Comparison of ENCODE assay signal across 22 cellular contexts in the genomic region with DNA sequence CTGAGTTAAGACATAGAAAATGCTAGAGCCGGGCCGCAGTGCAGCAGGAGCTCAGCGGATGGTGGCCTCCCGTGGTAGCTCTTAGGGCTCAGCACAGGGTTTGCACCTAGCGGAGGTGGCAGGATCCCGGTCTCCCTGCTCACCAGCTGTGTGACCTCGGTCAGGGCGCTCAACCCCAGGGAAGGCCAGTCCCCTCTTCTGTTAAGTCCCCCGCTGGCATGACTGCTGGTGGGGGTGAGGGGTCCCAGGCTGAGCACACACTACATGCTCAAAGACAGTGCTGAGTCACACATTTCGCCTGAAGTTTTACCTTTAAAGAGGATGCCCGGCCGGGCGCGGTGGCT. TPM values are rescaled to one million over a fixed set of nuclear protein-coding genes. Genes with fewer than 3 reads are reported as not detected.
DNase-seq lines count a peak whose midpoint lies in the region; ATAC-seq and TF ChIP-seq lines count a peak whose summit lies in the region.
"Had no signal": no experiment of that assay in that cellular context is flagged by ENCODE, and none has a peak within 500 bp of the region (broad histone marks: within the 10 kb centered on the region; RNA-seq: fewer than 3 reads in every experiment).

No MANE protein-coding gene starts in this region.

- TF ChIP-seq CTCF in Panc1 (IDR thresholded peaks at IDR 0.05) (peak; percentile 64), epithelial cell of proximal tubule (conservative IDR thresholded peaks at IDR 0.05; ENCODE audit: low read depth, low read length) (peak; percentile 0), spleen (IDR thresholded peaks at IDR 0.05 in 8 of 11, conservative IDR thresholded peaks at IDR 0.05 in 3 of 11) (peak in 3 of 11 experiments; percentile 3 to 43 (median 12)), upper lobe of right lung (IDR thresholded peaks at IDR 0.05) (no peak)

- no peak for ATAC-seq in activated CD4-positive, alpha-beta T cell treated with anti-CD3 and anti-CD28 coated beads for 36 hours
- peak; percentile 28; the same call in 1 of the 2 replicates for ATAC-seq in Panc1
- no peak for ATAC-seq in upper lobe of right lung
- ATAC-seq in HG03565 (IDR thresholded peaks at IDR 0.05; ENCODE audit: unreplicated experiment) = no peak
- ATAC-seq: body of pancreas had no signal

- H3K27me3 ChIP-seq in Panc1 (ENCODE audit: control insufficient read depth, insufficient read depth, low read length) = peaks cover 3% of the 10 kb centered on the region
- no peaks in the 10 kb centered on the region for H3K27me3 ChIP-seq in spleen (replicated peaks in 1 of 7)
- H3K27me3 ChIP-seq in upper lobe of right lung = no peaks in the 10 kb centered on the region
- H3K27me3 ChIP-seq: body of pancreas, colonic mucosa, heart left ventricle, uterus had no signal

- H3K9me3 ChIP-seq in Panc1 (ENCODE audit: control insufficient read depth, insufficient read depth, low read depth, low read length) = no peaks in the 10 kb centered on the region
- no peaks in the 10 kb centered on the region for H3K9me3 ChIP-seq in spleen
- H3K9me3 ChIP-seq in upper lobe of right lung = no peaks in the 10 kb centered on the region
- H3K9me3 ChIP-seq: A549, body of pancreas, colonic mucosa, heart left ventricle, left ventricle myocardium inferior, mucosa of descending colon, uterus had no signal

- H3K4me1 ChIP-seq in Panc1 (ENCODE audit: control insufficient read depth, insufficient read depth, low read length) = no peaks in the 10 kb centered on the region
- peaks cover 0 to 52% (median 33%) of the 10 kb centered on the region in 6 donors for H3K4me1 ChIP-seq in spleen
- no peaks in the 10 kb centered on the region for H3K4me1 ChIP-seq in upper lobe of right lung
- H3K4me1 ChIP-seq: A549, body of pancreas, colonic mucosa, uterus had no signal

- POLR2A ChIA-PET in activated CD4-positive, alpha-beta T cell treated with anti-CD3 and anti-CD28 coated beads for 36 hours (lab: Charles Lee) = no interaction called here
- POLR2A ChIA-PET in Panc1 (lab: Charles Lee) = no interaction called here

- H3K27ac ChIP-seq in Panc1 (ENCODE audit: low read length) (no peak overlapping the region), spleen (peak overlapping the region in 6 of 8 donors; percentile 46 to 90 (median 76)), upper lobe of right lung (no peak overlapping the region)
- H3K27ac ChIP-seq: A549, colonic mucosa, uterus, WERI-Rb-1 had no signal

- 62 to 77% (median 77%) methylated on average over 13 to 14 of the region's 14 CpGs for WGBS in spleen, 5 donors

- no peak overlapping the region for H3K4me3 ChIP-seq in Panc1 (ENCODE audit: low read depth in 2 of 2, low read length in 2 of 2)
- no peak overlapping the region for H3K4me3 ChIP-seq in epithelial cell of proximal tubule (ENCODE audit: low read depth, low read length)
- H3K4me3 ChIP-seq in spleen = peak overlapping the region in 1 of 8 donors; percentile 33
- H3K4me3 ChIP-seq in upper lobe of right lung = no peak overlapping the region
- H3K4me3 ChIP-seq: A549, body of pancreas, colonic mucosa, heart left ventricle, left ventricle myocardium inferior, mucosa of descending colon, uterus had no signal

- peak overlapping the region; percentile 91 for H3K27ac Mint-ChIP-seq in activated CD4-positive, alpha-beta T cell treated with anti-CD3 and anti-CD28 coated beads for 36 hours

- intact Hi-C loops in activated CD4-positive, alpha-beta T cell treated with anti-CD3 and anti-CD28 coated beads for 36 hours (cut with DNase I, micrococcal nuclease) = loop anchor here (1.0 to 5.0 kb wide), 4 partner anchors 22 to 163 kb away; no protein-coding TSS in a partner anchor
- intact Hi-C loops in Panc1 (cut with micrococcal nuclease; ENCODE audit: unreplicated experiment) = loop anchor here (5.0 kb wide), 1 partner anchor 165 kb away; no protein-coding TSS in a partner anchor
- intact Hi-C loops in spleen (cut with DNase I; ENCODE audit: low total_unique reads) = loop anchor here (10.0 kb wide), 1 partner anchor 162 kb away; no protein-coding TSS in a partner anchor
- intact Hi-C loops in upper lobe of right lung (cut with DNase I) = no loop called here

- H3K4me3 Mint-ChIP-seq in activated CD4-positive, alpha-beta T cell treated with anti-CD3 and anti-CD28 coated beads for 36 hours = no peak overlapping the region

- in situ Hi-C loops in Panc1 (cut with HindIII; ENCODE audit: low pct_unique_long_range_greater_than_20kb, low sequenced_read_pairs) = no loop called here

- no TSS peak for BruUV-seq in Panc1 (replicated peaks; lab: Mats Ljungman, UMichigan)

- DNase-seq in activated CD4-positive, alpha-beta T cell treated with anti-CD3 and anti-CD28 coated beads for 36 hours = no peak
- no peak for DNase-seq in activated CD4-positive, alpha-beta T cell treated with anti-CD3 and anti-CD28 coated beads for 48 hours
- no peak for DNase-seq in Panc1 (ENCODE audit: low read depth, low spot score)
- no peak for DNase-seq in epithelial cell of proximal tubule (ENCODE audit: low read depth)
- no peak for DNase-seq in spleen
- no peak for DNase-seq in upper lobe of right lung
- no peak for DNase-seq in stimulated activated naive CD4-positive, alpha-beta T cell (lab: John Stamatoyannopoulos, UW)
- DNase-seq: DMS 273 treated with DMSO at 0.1 percent for 48 hours, NCI-H774 had no signal

- H3K4me1 Mint-ChIP-seq in activated CD4-positive, alpha-beta T cell treated with anti-CD3 and anti-CD28 coated beads for 36 hours = peaks cover 24% of the 10 kb centered on the region

- H3K36me3 ChIP-seq in Panc1 (ENCODE audit: control insufficient read depth, insufficient read depth, low read length) (no peaks in the 10 kb centered on the region), spleen (peaks cover 0 to 47% (median 0%) of the 10 kb centered on the region in 6 donors), upper lobe of right lung (no peaks in the 10 kb centered on the region)
- H3K36me3 ChIP-seq: colonic mucosa, left ventricle myocardium inferior, uterus, WERI-Rb-1 had no signal

- no peak for TF ChIP-seq POLR2A in spleen (IDR thresholded peaks at IDR 0.05)

- CTCF ChIA-PET in activated CD4-positive, alpha-beta T cell treated with anti-CD3 and anti-CD28 coated beads for 36 hours (lab: Charles Lee) = interaction anchor here (0.6 to 7.5 kb wide), 15 partner anchors 12 to 413 kb away, joined by 3 to 84 read pairs (median 4); no protein-coding TSS in a partner anchor
- CTCF ChIA-PET in Panc1 (lab: Charles Lee) = interaction anchor here (0.6 to 0.7 kb wide), 2 partner anchors 323 to 877 kb away, joined by 3 to 8 read pairs; no protein-coding TSS in a partner anchor

- peaks cover 9% of the 10 kb centered on the region for H3K36me3 Mint-ChIP-seq in activated CD4-positive, alpha-beta T cell treated with anti-CD3 and anti-CD28 coated beads for 36 hours (ENCODE audit: low read depth)

- no peaks in the 10 kb centered on the region for H3K27me3 Mint-ChIP-seq in activated CD4-positive, alpha-beta T cell treated with anti-CD3 and anti-CD28 coated beads for 36 hours
- H3K27me3 Mint-ChIP-seq: T-cell had no signal

- no peaks in the 10 kb centered on the region for H3K9me3 Mint-ChIP-seq in activated CD4-positive, alpha-beta T cell treated with anti-CD3 and anti-CD28 coated beads for 36 hours (ENCODE audit: low read depth)
- H3K9me3 Mint-ChIP-seq: activated T-cell treated with anti-CD3 and anti-CD28 coated beads, Interleukin-2, amount 50 U/mL, for 72 hours; T-cell had no signal

RNA-seq across cellular contexts. Expression of a gene that starts 39.0 kb away (rescaled TPM):
- 10 to 100 TPM; 12.3 to 16.9 TPM for total RNA-seq in activated CD4-positive, alpha-beta T cell treated with anti-CD3 and anti-CD28 coated beads for 36 hours
- total RNA-seq in Panc1 (2021; ENCODE audit: unreplicated experiment) = 0.33 TPM
- 0.11 TPM for polyA plus RNA-seq in Panc1 (2012; ENCODE audit: insufficient read length)
- total RNA-seq in epithelial cell of proximal tubule = 0.29 and 0.65 TPM in 2 replicates
- total RNA-seq in spleen = 10 to 100 TPM; 14.6 to 85.2 (median 31.9) TPM
- polyA plus RNA-seq in spleen = 1 to 10 TPM; 1.9 to 4.8 (median 4.4) TPM
- total RNA-seq in upper lobe of right lung = 8.2 TPM
- total RNA-seq: OCI-LY7 had no signal
- polyA plus RNA-seq: BJ had no signal

Comparison
In these comparisons a context has a peak if more than half of its experiments do, and no peak if none do; other contexts are left out.
1. H3K27ac ChIP-seq: peak in spleen (6 of 8); none in Panc1 (single experiment) and upper lobe of right lung (single experiment).